In genomic region chr17:47252766-47253512, GRCh38 we compare ENCODE assay signal across 8 cellular contexts.
DNase-seq lines count a peak whose midpoint lies in the region; ATAC-seq and TF ChIP-seq lines count a peak whose summit lies in the region.

No MANE protein-coding gene starts in this region.

- H3K9me3 ChIP-seq in DOHH2 (ENCODE audit: control insufficient read depth, insufficient read depth, low read length) (no peaks in the 10 kb centered on the region), parathyroid adenoma (ENCODE audit: control insufficient read depth, low read length) (no peaks in the 10 kb centered on the region)

- H3K36me3 ChIP-seq in DOHH2 (ENCODE audit: control insufficient read depth, low read length) (no peaks in the 10 kb centered on the region), parathyroid adenoma (ENCODE audit: control insufficient read depth, insufficient read depth, low read length) (no peaks in the 10 kb centered on the region)

- no peak for TF ChIP-seq POLR2A in erythroblast (IDR thresholded peaks at IDR 0.05; ENCODE audit: low read length)

- H4K20me1 ChIP-seq in DOHH2 (ENCODE audit: control insufficient read depth, insufficient read depth, low read depth, low read length), result no peaks in the 10 kb centered on the region

- TF ChIP-seq CTCF in DOHH2 (IDR thresholded peaks at IDR 0.05; ENCODE audit: low read depth, low read length, poor library complexity, severe bottlenecking), result no peak
- no peak for TF ChIP-seq CTCF in parathyroid adenoma (IDR thresholded peaks at IDR 0.05)

- H3K4me3 ChIP-seq in DOHH2 (ENCODE audit: low read length) (peak overlapping the region; percentile 75), parathyroid adenoma (ENCODE audit: low read depth, low read length) (peak overlapping the region; percentile 77)

- H3K9ac ChIP-seq in parathyroid adenoma, result peak overlapping the region; percentile 62

- peak overlapping the region; percentile 85 for H2AFZ ChIP-seq in parathyroid adenoma

- H3K4me1 ChIP-seq in DOHH2 (ENCODE audit: control insufficient read depth, low read length), result peaks cover 11% of the 10 kb centered on the region
- peaks cover 2% of the 10 kb centered on the region for H3K4me1 ChIP-seq in parathyroid adenoma

- DNase-seq in OCI-M1 (lab: John Stamatoyannopoulos, UW), result peak; percentile 26
- peak; percentile 30 to 36 for DNase-seq in erythroblast (lab: John Stamatoyannopoulos, UW)
- no peak for DNase-seq in NCI-H1092 (lab: John Stamatoyannopoulos, UW)
- no peak for DNase-seq in cortex of kidney (lab: John Stamatoyannopoulos, UW)

- H3K27me3 ChIP-seq in DOHH2 (ENCODE audit: control insufficient read depth, low read length), result peaks cover 45% of the 10 kb centered on the region
- no peaks in the 10 kb centered on the region for H3K27me3 ChIP-seq in parathyroid adenoma (ENCODE audit: control insufficient read depth, insufficient read depth, low read length)

- ATAC-seq in GM19455 (IDR thresholded peaks at IDR 0.05; ENCODE audit: unreplicated experiment), result no peak
- no peak for ATAC-seq in HG03135 (IDR thresholded peaks at IDR 0.05; ENCODE audit: unreplicated experiment)

- no peaks in the 10 kb centered on the region for H3K9me2 ChIP-seq in DOHH2 (replicated peaks; ENCODE audit: control insufficient read depth, low read length)

- no peaks in the 10 kb centered on the region for H3F3A ChIP-seq in DOHH2 (ENCODE audit: control insufficient read depth, insufficient read depth)

- H3K27ac ChIP-seq in DOHH2 (ENCODE audit: low read depth, low read length) (no peak overlapping the region), parathyroid adenoma (peak overlapping the region; percentile 29)

- H3K79me2 ChIP-seq in DOHH2 (ENCODE audit: control insufficient read depth, low read length) (no peaks in the 10 kb centered on the region), parathyroid adenoma (no peaks in the 10 kb centered on the region)

- H3K4me2 ChIP-seq in DOHH2 (ENCODE audit: low read length) (peak overlapping the region; percentile 91), parathyroid adenoma (ENCODE audit: low read length) (peak overlapping the region; percentile 87)

Comparison
In these comparisons a context has a peak if more than half of its experiments do, and no peak if none do; other contexts are left out.
1. DNase-seq: peak in OCI-M1 (single experiment) and erythroblast (2 of 2); none in NCI-H1092 (single experiment) and cortex of kidney (single experiment).